In genomic region chr17:50269477-50270429, GRCh38 we compare ENCODE assay signal across 8 cellular contexts. TPM values are rescaled to one million over a fixed set of nuclear protein-coding genes. Genes with fewer than 3 reads are reported as not detected.
DNase-seq lines count a peak whose midpoint lies in the region; ATAC-seq and TF ChIP-seq lines count a peak whose summit lies in the region.

No MANE protein-coding gene starts in this region.

- POLR2A ChIA-PET in activated CD4-positive, alpha-beta T cell treated with anti-CD3 and anti-CD28 coated beads, Interleukin-2, amount 10 ng/mL, durations not matched to agents 7 days and 5 days (lab: Charles Lee) = no interaction called here

- no peak overlapping the region for H3K27ac Mint-ChIP-seq in activated CD4-positive, alpha-beta T cell treated with anti-CD3 and anti-CD28 coated beads, Interleukin-2, amount 10 ng/mL, durations not matched to agents 7 days and 5 days
- no peak overlapping the region for H3K27ac Mint-ChIP-seq in effector memory CD8-positive, alpha-beta T cell

- no peak overlapping the region for H3K4me3 Mint-ChIP-seq in activated CD4-positive, alpha-beta T cell treated with anti-CD3 and anti-CD28 coated beads, Interleukin-2, amount 10 ng/mL, durations not matched to agents 7 days and 5 days
- no peak overlapping the region for H3K4me3 Mint-ChIP-seq in effector memory CD8-positive, alpha-beta T cell

- TF ChIP-seq CTCF in AG09319 (IDR thresholded peaks at IDR 0.05; ENCODE audit: low read depth, low read length) = peak; percentile 92

- H3K9me3 Mint-ChIP-seq in activated CD4-positive, alpha-beta T cell treated with anti-CD3 and anti-CD28 coated beads, Interleukin-2, amount 10 ng/mL, durations not matched to agents 7 days and 5 days = no peaks in the 10 kb centered on the region
- no peaks in the 10 kb centered on the region for H3K9me3 Mint-ChIP-seq in effector memory CD8-positive, alpha-beta T cell

- peaks cover 19% of the 10 kb centered on the region for H3K4me1 Mint-ChIP-seq in activated CD4-positive, alpha-beta T cell treated with anti-CD3 and anti-CD28 coated beads, Interleukin-2, amount 10 ng/mL, durations not matched to agents 7 days and 5 days
- peaks cover 7 to 10% of the 10 kb centered on the region in 2 donors for H3K4me1 Mint-ChIP-seq in effector memory CD8-positive, alpha-beta T cell (ENCODE audit: low read depth in 2 of 2)

- H3K36me3 Mint-ChIP-seq in activated CD4-positive, alpha-beta T cell treated with anti-CD3 and anti-CD28 coated beads, Interleukin-2, amount 10 ng/mL, durations not matched to agents 7 days and 5 days (ENCODE audit: low read depth) = no peaks in the 10 kb centered on the region
- peaks cover 2% of the 10 kb centered on the region for H3K36me3 Mint-ChIP-seq in effector memory CD8-positive, alpha-beta T cell (ENCODE audit: insufficient read depth)

- DNase-seq in AG09319 (ENCODE audit: extremely low read depth, low read depth) = peak; percentile 54
- DNase-seq in GM19240 (ENCODE audit: insufficient read length, low spot score) = peak; percentile 65
- peak; percentile 43 for DNase-seq in NCI-H345 treated with DMSO at 0.1 percent for 48 hours (lab: John Stamatoyannopoulos, UW; ENCODE audit: unreplicated experiment)
- DNase-seq in activated CD4-positive, alpha-beta T cell treated with anti-CD3 and anti-CD28 coated beads, Interleukin-2, amount 10 ng/mL, durations not matched to agents 7 days and 5 days = peak; percentile 79
- DNase-seq in effector memory CD8-positive, alpha-beta T cell = peak; percentile 51 to 65 (median 52)
- DNase-seq in mesenteric fat pad (ENCODE audit: low spot score) = peak; percentile 88
- peak; percentile 36 to 55 for DNase-seq in stimulated activated CD8-positive, alpha-beta memory T cell treated with anti-CD3 and anti-CD28 coated beads, Interleukin-15, amount 100 ng/mL, for 48 hours (ENCODE audit: low read depth in 2 of 2)
- no peak for DNase-seq in NCI-H187 (lab: John Stamatoyannopoulos, UW)

- peaks cover 21% of the 10 kb centered on the region for H3K27me3 Mint-ChIP-seq in activated CD4-positive, alpha-beta T cell treated with anti-CD3 and anti-CD28 coated beads, Interleukin-2, amount 10 ng/mL, durations not matched to agents 7 days and 5 days
- H3K27me3 Mint-ChIP-seq in effector memory CD8-positive, alpha-beta T cell = peaks cover 20 to 27% of the 10 kb centered on the region in 2 donors

- CTCF ChIA-PET in activated CD4-positive, alpha-beta T cell treated with anti-CD3 and anti-CD28 coated beads, Interleukin-2, amount 10 ng/mL, durations not matched to agents 7 days and 5 days (lab: Charles Lee) = interaction anchor here (1.1 to 3.4 kb wide), 5 partner anchors 30 to 100 kb away, joined by 3 to 27 read pairs (median 3); partner anchors contain the start of gene COL1A1

- ATAC-seq in effector memory CD8-positive, alpha-beta T cell (replicated peaks) = peak; percentile 81

RNA-seq across cellular contexts. Expression of gene TMEM92, which starts 4.5 kb away (rescaled TPM):
- not detected for total RNA-seq in activated CD4-positive, alpha-beta T cell treated with anti-CD3 and anti-CD28 coated beads, Interleukin-2, amount 10 ng/mL, durations not matched to agents 7 days and 5 days
- total RNA-seq in mesenteric fat pad = not detected

Comparison
In these comparisons a context has a peak if more than half of its experiments do, and no peak if none do; other contexts are left out.
1. DNase-seq: peak in AG09319 (single experiment), GM19240 (single experiment), NCI-H345 treated with DMSO at 0.1 percent for 48 hours (single experiment), activated CD4-positive, alpha-beta T cell treated with anti-CD3 and anti-CD28 coated beads, Interleukin-2, amount 10 ng/mL, durations not matched to agents 7 days and 5 days (single experiment), effector memory CD8-positive, alpha-beta T cell (3 of 3), mesenteric fat pad (single experiment) and stimulated activated CD8-positive, alpha-beta memory T cell treated with anti-CD3 and anti-CD28 coated beads, Interleukin-15, amount 100 ng/mL, for 48 hours (2 of 2); none in NCI-H187 (0 of 2).